15 cellular contexts compared by ENCODE assay signal in genomic region chr14:58401587-58401986, GRCh38. TPM values are rescaled to one million over a fixed set of nuclear protein-coding genes. Genes with fewer than 3 reads are reported as not detected.
DNase-seq lines count a peak whose midpoint lies in the region; ATAC-seq and TF ChIP-seq lines count a peak whose summit lies in the region.
"Had no signal": no experiment of that assay in that cellular context is flagged by ENCODE, and none has a peak within 500 bp of the region (broad histone marks: within the 10 kb centered on the region; RNA-seq: fewer than 3 reads in every experiment).

No MANE protein-coding gene starts in this region.

- no peak for ATAC-seq in HG03460 (IDR thresholded peaks at IDR 0.05; ENCODE audit: unreplicated experiment)

- DNase-seq in DMS 273 (lab: John Stamatoyannopoulos, UW; ENCODE audit: unreplicated experiment) (peak; percentile 6), DMS 273 treated with DMSO at 0.1 percent for 48 hours (lab: John Stamatoyannopoulos, UW) (no peak), GM20000 (ENCODE audit: low spot score) (no peak), RPMI7951 (ENCODE audit: low read depth) (peak; percentile 4), iPS-NIHi11 (ENCODE audit: low spot score) (peak; percentile 11), cerebellum (ENCODE audit: low spot score) (no peak)
- DNase-seq in activated effector memory CD4-positive, alpha-beta T cell treated with Interleukin-2 at 50 U/mL for 16 hours, result no peak
- DNase-seq: CD4-positive, alpha-beta memory T cell; GDM1; NCI-H2029 treated with DMSO at 0.1 percent for 48 hours had no signal

- TF ChIP-seq CTCF in GM20000 (IDR thresholded peaks at IDR 0.05; ENCODE audit: extremely low read depth, missing control alignments), result peak; percentile 6

RNA-seq across cellular contexts. Expression of gene TOMM20L, which starts 5.9 kb away (rescaled TPM):
- total RNA-seq in RPMI7951 (2014; rRNA removed; shearing (Covaris generic)), result not detected in 2 replicates
- not detected for total RNA-seq in cerebellum
- total RNA-seq: A172; CD4-positive, alpha-beta memory T cell; LHCN-M2; lung microvascular endothelial cell; pulmonary artery endothelial cell had no signal

RNA-seq across cellular contexts. Expression of gene TIMM9, which starts 25.7 kb away (rescaled TPM):
- total RNA-seq in RPMI7951 (2014; rRNA removed; shearing (Covaris generic)), result 60.9 and 68.1 TPM in 2 replicates
- total RNA-seq in cerebellum, result 20.1 TPM

RNA-seq across cellular contexts. Expression of gene KIAA0586, which starts 25.9 kb away (rescaled TPM):
- 37.8 and 44.6 TPM in 2 replicates for total RNA-seq in RPMI7951 (2014; rRNA removed; shearing (Covaris generic))
- total RNA-seq in cerebellum, result 27.5 TPM

Comparison
In these comparisons a context has a peak if more than half of its experiments do, and no peak if none do; other contexts are left out.
1. DNase-seq: peak in DMS 273 (single experiment), RPMI7951 (single experiment) and iPS-NIHi11 (single experiment); none in DMS 273 treated with DMSO at 0.1 percent for 48 hours (single experiment), GM20000 (single experiment), cerebellum (single experiment) and activated effector memory CD4-positive, alpha-beta T cell treated with Interleukin-2 at 50 U/mL for 16 hours (single experiment).